ENCODE assay signal across 1 cellular context in genomic region chr2:102098756-102099155, GRCh38.
TF ChIP-seq lines count a peak whose summit lies in the region.

No MANE protein-coding gene starts in this region.

TF ChIP-seq in GM23338, 12 proteins besides CTCF, POLR2A, EP300 and RAD21:
- TF ChIP-seq REST (IDR thresholded peaks at IDR 0.05; ENCODE audit: unreplicated experiment) (no peak), NANOG (IDR thresholded peaks at IDR 0.05; ENCODE audit: borderline replicate concordance) (no peak), EZH2 (IDR thresholded peaks at IDR 0.05; ENCODE audit: low read depth, unreplicated experiment) (no peak), EZH2phosphoT487 (IDR thresholded peaks at IDR 0.05; ENCODE audit: unreplicated experiment) (no peak), POLR2AphosphoS5 (IDR thresholded peaks at IDR 0.05; ENCODE audit: low read depth) (no peak), JUNB (IDR thresholded peaks at IDR 0.05; ENCODE audit: unreplicated experiment) (no peak), CREB1 (CRISPR knock-in tag; IDR thresholded peaks at IDR 0.05; ENCODE audit: low read depth) (no peak), ZNF114 (CRISPR knock-in tag; IDR thresholded peaks at IDR 0.05) (no peak), ZNF462 (CRISPR knock-in tag; IDR thresholded peaks at IDR 0.05) (no peak), ZNF331 (CRISPR knock-in tag; IDR thresholded peaks at IDR 0.05; ENCODE audit: low read depth) (no peak), ETS1 (IDR thresholded peaks at IDR 0.05) (no peak), STAT1 (IDR thresholded peaks at IDR 0.05; ENCODE audit: unreplicated experiment) (no peak)
